Comparison of ENCODE assay signal across 22 cellular contexts in the genomic region with DNA sequence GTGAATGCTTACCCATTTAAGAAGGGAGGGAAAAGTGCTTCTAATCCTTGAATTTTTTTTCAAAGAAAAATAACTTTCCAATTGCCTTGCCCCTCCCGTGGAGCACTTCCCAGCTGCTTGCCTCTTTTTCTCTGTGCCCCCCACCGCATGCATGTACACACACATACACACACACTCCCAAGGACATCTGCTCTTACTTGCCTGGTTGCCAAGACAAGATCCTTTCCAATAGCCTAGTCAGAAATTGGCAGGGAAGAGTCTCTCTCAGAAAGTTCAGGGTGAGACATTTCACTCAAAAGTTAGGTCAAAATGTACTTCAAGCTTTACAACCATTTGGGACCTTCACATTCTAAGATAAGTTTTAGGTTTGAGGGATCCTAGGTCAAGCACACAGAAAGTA. TPM values are rescaled to one million over a fixed set of nuclear protein-coding genes. Genes with fewer than 3 reads are reported as not detected.
"Had no signal": no experiment of that assay in that cellular context is flagged by ENCODE, and none has a peak within 500 bp of the region (broad histone marks: within the 10 kb centered on the region; RNA-seq: fewer than 3 reads in every experiment).

No MANE protein-coding gene starts in this region.

- H3K27me3 Mint-ChIP-seq: effector memory CD8-positive, alpha-beta T cell; memory B cell; stimulated activated naive B cell treated with anti-CD40 and anti-IgM and Interleukin-4, amounts not matched to agents 10 μg/mL and 1 μg/mL and 100 μg/mL, for 72 hours had no signal

- H3K9me3 Mint-ChIP-seq: activated CD4-positive, alpha-beta memory T cell treated with anti-CD3 and anti-CD28 coated beads for 36 hours; activated naive CD4-positive, alpha-beta T cell treated with anti-CD3 and anti-CD28 coated beads, Interleukin-2, amount 50 U/mL, for 72 hours; activated T-helper 1 cell treated with anti-CD3 and anti-CD28 coated beads, Interleukin-12 subunit alpha, Interleukin-12 subunit beta, Interleukin-2, Interleukin-4 antibody, amounts not matched to agents 30 ng/mL and 10 ng/mL and 1 ng/mL, durations not matched to agents 14 hours and 24 hours and 36 hours; effector memory CD8-positive, alpha-beta T cell; memory B cell; naive B cell; neural crest cell; stimulated activated naive B cell treated with anti-CD40 and anti-IgM and Interleukin-4, amounts not matched to agents 10 μg/mL and 1 μg/mL and 100 μg/mL, for 72 hours had no signal

- H3K4me3 Mint-ChIP-seq: activated CD4-positive, alpha-beta memory T cell treated with anti-CD3 and anti-CD28 coated beads for 36 hours; activated T-helper 1 cell treated with anti-CD3 and anti-CD28 coated beads, Interleukin-12 subunit alpha, Interleukin-12 subunit beta, Interleukin-2, Interleukin-4 antibody, amounts not matched to agents 30 ng/mL and 10 ng/mL and 1 ng/mL, durations not matched to agents 14 hours and 24 hours and 36 hours; effector memory CD8-positive, alpha-beta T cell; memory B cell; naive B cell; neural crest cell; stimulated activated naive B cell treated with anti-CD40 and anti-IgM and Interleukin-4, amounts not matched to agents 10 μg/mL and 1 μg/mL and 100 μg/mL, for 72 hours had no signal

- ATAC-seq: activated naive CD4-positive, alpha-beta T cell treated with anti-CD3 and anti-CD28 coated beads, Interleukin-2, amount 50 U/mL, for 72 hours; effector memory CD8-positive, alpha-beta T cell; gastroesophageal sphincter; heart left ventricle; right cardiac atrium; stimulated activated naive B cell treated with anti-CD40 and anti-IgM and Interleukin-4, amounts not matched to agents 10 μg/mL and 1 μg/mL and 100 μg/mL, for 72 hours had no signal

- H3K36me3 Mint-ChIP-seq: activated CD4-positive, alpha-beta memory T cell treated with anti-CD3 and anti-CD28 coated beads for 36 hours; activated naive CD4-positive, alpha-beta T cell treated with anti-CD3 and anti-CD28 coated beads, Interleukin-2, amount 50 U/mL, for 72 hours; memory B cell; naive B cell; stimulated activated naive B cell treated with anti-CD40 and anti-IgM and Interleukin-4, amounts not matched to agents 10 μg/mL and 1 μg/mL and 100 μg/mL, for 72 hours had no signal

- H3K36me3 ChIP-seq: adrenal gland, cardiac muscle cell, gastroesophageal sphincter, heart left ventricle, prostate gland, tibial nerve, uterus had no signal

- H3K27me3 ChIP-seq: gastroesophageal sphincter, heart left ventricle, tibial nerve, uterus had no signal

- H3K4me1 ChIP-seq: adrenal gland, gastroesophageal sphincter, heart left ventricle, prostate gland, tibial nerve, uterus had no signal

- H3K27ac ChIP-seq: adrenal gland, cardiac muscle cell, gastroesophageal sphincter, heart left ventricle, prostate gland, tibial nerve, uterus had no signal

- H3K9me3 ChIP-seq: adrenal gland, gastroesophageal sphincter, heart left ventricle, prostate gland, tibial nerve, uterus had no signal

- H3K4me3 ChIP-seq: adrenal gland, cardiac muscle cell, gastroesophageal sphincter, heart left ventricle, prostate gland, tibial nerve, uterus had no signal

- H3K4me1 Mint-ChIP-seq: memory B cell; naive B cell; neural crest cell; stimulated activated naive B cell treated with anti-CD40 and anti-IgM and Interleukin-4, amounts not matched to agents 10 μg/mL and 1 μg/mL and 100 μg/mL, for 72 hours had no signal

- H3K27ac Mint-ChIP-seq: activated CD4-positive, alpha-beta memory T cell treated with anti-CD3 and anti-CD28 coated beads for 36 hours; activated naive CD4-positive, alpha-beta T cell treated with anti-CD3 and anti-CD28 coated beads, Interleukin-2, amount 50 U/mL, for 72 hours; activated T-helper 1 cell treated with anti-CD3 and anti-CD28 coated beads, Interleukin-12 subunit alpha, Interleukin-12 subunit beta, Interleukin-2, Interleukin-4 antibody, amounts not matched to agents 30 ng/mL and 10 ng/mL and 1 ng/mL, durations not matched to agents 14 hours and 24 hours and 36 hours; effector memory CD8-positive, alpha-beta T cell; memory B cell; stimulated activated naive B cell treated with anti-CD40 and anti-IgM and Interleukin-4, amounts not matched to agents 10 μg/mL and 1 μg/mL and 100 μg/mL, for 72 hours had no signal

- DNase-seq: activated CD4-positive, alpha-beta memory T cell treated with anti-CD3 and anti-CD28 coated beads for 36 hours; activated gamma-delta T cell treated with Interleukin-2 at 50 U/mL for 16 hours; activated T-cell treated with anti-CD3 and anti-CD28 coated beads for 4 hours; effector memory CD8-positive, alpha-beta T cell; heart left ventricle; kidney; naive B cell; right cardiac atrium; stimulated activated naive B cell treated with anti-CD40 and anti-IgM and Interleukin-4, amounts not matched to agents 10 μg/mL and 1 μg/mL and 100 μg/mL, for 72 hours; SW 1271; uterus had no signal

RNA-seq across cellular contexts. Expression of a gene that starts 10.9 kb away (rescaled TPM):
- total RNA-seq: activated CD4-positive, alpha-beta memory T cell treated with anti-CD3 and anti-CD28 coated beads for 36 hours; activated naive CD4-positive, alpha-beta T cell treated with anti-CD3 and anti-CD28 coated beads, Interleukin-2, amount 50 U/mL, for 72 hours; activated T-helper 1 cell treated with anti-CD3 and anti-CD28 coated beads, Interleukin-12 subunit alpha, Interleukin-12 subunit beta, Interleukin-2, Interleukin-4 antibody, amounts not matched to agents 30 ng/mL and 10 ng/mL and 1 ng/mL, durations not matched to agents 14 hours and 24 hours and 36 hours; cardiac muscle cell; mononuclear cell; T-helper 2 cell treated with Interferon-gamma antibody and Interleukin-4, amounts not matched to agents 100 ng/mL and 5 ng/mL, for 36 hours had no signal
